ENCODE assay signal across 19 cellular contexts in genomic region chr11:104529916-104530315, GRCh38.
A peak's percentile ranks its signal among the peaks of the same experiment; 100 is the strongest.
DNase-seq lines count a peak whose midpoint lies in the region; ATAC-seq and TF ChIP-seq lines count a peak whose summit lies in the region.
"Had no signal": no experiment of that assay in that cellular context is flagged by ENCODE, and none has a peak within 500 bp of the region (broad histone marks: within the 10 kb centered on the region; RNA-seq: fewer than 3 reads in every experiment).

No MANE protein-coding gene starts in this region.

- no peak overlapping the region for H3K4me2 ChIP-seq in neural cell (ENCODE audit: low read length)

- H2AFZ ChIP-seq in neural cell (ENCODE audit: low read depth, low read length) = no peak overlapping the region

- POLR2A ChIA-PET in A673 (lab: Charles Lee; ENCODE audit: low non-redundant PET) = no interaction called here

- no peak for ATAC-seq in GM19035 (IDR thresholded peaks at IDR 0.05; ENCODE audit: unreplicated experiment)
- no peak for ATAC-seq in GM18505 (IDR thresholded peaks at IDR 0.05; ENCODE audit: unreplicated experiment)
- ATAC-seq: GM12878, SK-N-SH treated with all-trans-retinoic acid at 6 μM for 48 hours had no signal

- TF ChIP-seq POLR2A in GM18505 (IDR thresholded peaks at IDR 0.05; ENCODE audit: borderline replicate concordance, extremely low read depth, insufficient read depth, insufficient read length) = no peak

- intact Hi-C loops in A673 (cut with micrococcal nuclease; ENCODE audit: unreplicated experiment) = no loop called here

- H3K4me1 ChIP-seq in A673 (ENCODE audit: insufficient read depth, low read length, poor library complexity, severe bottlenecking) = no peaks in the 10 kb centered on the region
- H3K4me1 ChIP-seq: Peyer's patch had no signal

- no peaks in the 10 kb centered on the region for H3K9me2 ChIP-seq in neural cell (ENCODE audit: insufficient read depth, low read length)

- no peaks in the 10 kb centered on the region for H3K27me3 ChIP-seq in A673 (replicated peaks; ENCODE audit: insufficient read depth, low read depth, low read length, poor library complexity)
- H3K27me3 ChIP-seq in neural cell (ENCODE audit: insufficient read depth, low read depth, low read length) = no peaks in the 10 kb centered on the region
- H3K27me3 ChIP-seq: BE2C, MG63, Peyer's patch had no signal

- H3K27ac ChIP-seq in A673 (ENCODE audit: low read depth, low read length, poor library complexity, severe bottlenecking) = no peak overlapping the region
- H3K27ac ChIP-seq in neural cell (ENCODE audit: low read length) = no peak overlapping the region
- H3K27ac ChIP-seq: Peyer's patch had no signal

- H3K4me3 ChIP-seq in A673 (ENCODE audit: low read depth, low read length, poor library complexity, severe bottlenecking) = no peak overlapping the region
- no peak overlapping the region for H3K4me3 ChIP-seq in epithelial cell of esophagus (ENCODE audit: low read length)
- no peak overlapping the region for H3K4me3 ChIP-seq in neural cell (ENCODE audit: low read length)
- H3K4me3 ChIP-seq: GM12878, MG63, Peyer's patch had no signal

- H4K20me1 ChIP-seq in neural cell (ENCODE audit: insufficient read depth) = no peaks in the 10 kb centered on the region

- H3K79me2 ChIP-seq in neural cell (replicated peaks; ENCODE audit: insufficient read depth, low read length) = no peaks in the 10 kb centered on the region

- BruUV-seq in A673 (replicated peaks; lab: Mats Ljungman, UMichigan) = no TSS peak

- TF ChIP-seq CTCF in A673 (conservative IDR thresholded peaks at IDR 0.05; ENCODE audit: low read depth, low read length) (no peak), epithelial cell of esophagus (IDR thresholded peaks at IDR 0.05; ENCODE audit: insufficient read depth, low read depth, low read length, missing control alignments) (no peak), neural cell (IDR thresholded peaks at IDR 0.05; ENCODE audit: poor library complexity, severe bottlenecking) (no peak)

- TF ChIP-seq RAD21 in neural cell (conservative IDR thresholded peaks at IDR 0.05) = no peak

- DNase-seq in A673 (ENCODE audit: low spot score) = peak; percentile 11
- peak; percentile 45 for DNase-seq in LHCN-M2 (ENCODE audit: low read depth)
- peak; percentile 9 for DNase-seq in epithelial cell of esophagus (ENCODE audit: low read depth)
- no peak for DNase-seq in NCI-H146 (lab: John Stamatoyannopoulos, UW)
- DNase-seq in NCI-H510A (lab: John Stamatoyannopoulos, UW) = no peak
- DNase-seq: CD4-positive, CD25-positive, alpha-beta regulatory T cell; DMS79 treated with DMSO at 0.1 percent for 48 hours; Kasumi-1; MG63; NCI-H1417; NCI-H2029; NCI-H526; Peyer's patch had no signal

- H3K9ac ChIP-seq in neural cell (ENCODE audit: low read length) = no peak overlapping the region

- H3K9me3 ChIP-seq in A673 (ENCODE audit: low read depth, low read length, poor library complexity, severe bottlenecking) (no peaks in the 10 kb centered on the region), neural cell (ENCODE audit: low read length) (no peaks in the 10 kb centered on the region)
- H3K9me3 ChIP-seq: BE2C, MG63, Peyer's patch had no signal

- H3K36me3 ChIP-seq in A673 (ENCODE audit: insufficient read depth, low read length, poor library complexity, severe bottlenecking) = no peaks in the 10 kb centered on the region
- H3K36me3 ChIP-seq in neural cell (ENCODE audit: insufficient read depth, low read length) = no peaks in the 10 kb centered on the region
- H3K36me3 ChIP-seq: BE2C, MG63, Peyer's patch had no signal

- CTCF ChIA-PET in A673 (lab: Charles Lee) = no interaction called here

- peak; percentile 62 for TF ChIP-seq EP300 in neural cell (conservative IDR thresholded peaks at IDR 0.05; ENCODE audit: poor library complexity, severe bottlenecking)

- no peaks in the 10 kb centered on the region for H3F3A ChIP-seq in neural cell (ENCODE audit: insufficient read depth, low read length, poor library complexity, severe bottlenecking)

TF ChIP-seq in neural cell, 6 proteins besides CTCF, POLR2A, EP300 and RAD21:
- no peak for TF ChIP-seq REST (IDR thresholded peaks at IDR 0.05; ENCODE audit: borderline replicate concordance)
- TF ChIP-seq TAF1 (IDR thresholded peaks at IDR 0.05; ENCODE audit: low read depth) = no peak
- TF ChIP-seq POLR2AphosphoS5 (IDR thresholded peaks at IDR 0.05) = no peak
- TF ChIP-seq EZH2 (IDR thresholded peaks at IDR 0.05; ENCODE audit: borderline replicate concordance, insufficient read depth, low read length, poor library complexity, severe bottlenecking) = no peak
- TF ChIP-seq SMC3 (conservative IDR thresholded peaks at IDR 0.05; ENCODE audit: poor library complexity) = no peak
- TF ChIP-seq MXI1 (conservative IDR thresholded peaks at IDR 0.05; ENCODE audit: poor library complexity, severe bottlenecking) = no peak
TF ChIP-seq in neural cell: peak in this region for 0.

Comparison
In these comparisons a context has a peak if more than half of its experiments do, and no peak if none do; other contexts are left out.
1. DNase-seq: peak in A673 (single experiment), LHCN-M2 (single experiment) and epithelial cell of esophagus (single experiment); none in NCI-H146 (single experiment) and NCI-H510A (single experiment).